ENCODE assay signal across 12 cellular contexts in genomic region chrX:118736394-118737010, GRCh38. TPM values are rescaled to one million over a fixed set of nuclear protein-coding genes. Genes with fewer than 3 reads are reported as not detected.
DNase-seq lines count a peak whose midpoint lies in the region; ATAC-seq and TF ChIP-seq lines count a peak whose summit lies in the region.
"Had no signal": no experiment of that assay in that cellular context is flagged by ENCODE, and none has a peak within 500 bp of the region (broad histone marks: within the 10 kb centered on the region; RNA-seq: fewer than 3 reads in every experiment).

No MANE protein-coding gene starts in this region.

- TF ChIP-seq CTCF in osteocyte (IDR thresholded peaks at IDR 0.05): no peak
- no peak for TF ChIP-seq CTCF in GM13977 (IDR thresholded peaks at IDR 0.05; ENCODE audit: extremely low read depth, insufficient read depth, missing control alignments)

- no peak for DNase-seq in osteocyte (ENCODE audit: extremely low spot score, unreplicated experiment)
- no peak for DNase-seq in DMS53 treated with DMSO at 0.1 percent for 48 hours (lab: John Stamatoyannopoulos, UW; ENCODE audit: unreplicated experiment)
- DNase-seq in activated CD4-positive, alpha-beta T cell treated with anti-CD3 and anti-CD28 coated beads for 1 hour: no peak
- DNase-seq in GM13977 (ENCODE audit: low spot score): no peak
- DNase-seq: NCI-H1105 treated with DMSO at 0.1 percent for 48 hours, NCI-H526, Right ventricle myocardium superior, WERI-Rb-1 had no signal

- H3K27me3 Mint-ChIP-seq in osteocyte (ENCODE audit: unreplicated experiment): no peaks in the 10 kb centered on the region

- no peak overlapping the region for H3K4me3 Mint-ChIP-seq in osteocyte (ENCODE audit: unreplicated experiment)

- peaks cover 17% of the 10 kb centered on the region for H3K4me1 Mint-ChIP-seq in osteocyte (ENCODE audit: unreplicated experiment)

- in situ Hi-C loops in GM13977 (cut with MboI; ENCODE audit: low pct_unique_long_range_greater_than_20kb, low sequenced_read_pairs, unreplicated experiment): no loop called here

- ATAC-seq in GM18907 (IDR thresholded peaks at IDR 0.05; ENCODE audit: unreplicated experiment) (peak; percentile 74), HG02588 (IDR thresholded peaks at IDR 0.05; ENCODE audit: unreplicated experiment) (peak; percentile 80), HG03521 (IDR thresholded peaks at IDR 0.05; ENCODE audit: unreplicated experiment) (peak; percentile 74), GM21423 (IDR thresholded peaks at IDR 0.05; ENCODE audit: unreplicated experiment) (no peak)

- peaks cover 3% of the 10 kb centered on the region for H3K36me3 Mint-ChIP-seq in osteocyte (ENCODE audit: unreplicated experiment)

- H3K27ac Mint-ChIP-seq in osteocyte (ENCODE audit: unreplicated experiment): peak overlapping the region; percentile 17

- peaks cover 32% of the 10 kb centered on the region for H3K9me3 Mint-ChIP-seq in osteocyte (ENCODE audit: unreplicated experiment)

RNA-seq across cellular contexts. Expression of gene IL13RA1, which starts 9.1 kb away (rescaled TPM):
- 78.7 and 79.4 TPM in 2 replicates for total RNA-seq in osteocyte
